In the genomic region with DNA sequence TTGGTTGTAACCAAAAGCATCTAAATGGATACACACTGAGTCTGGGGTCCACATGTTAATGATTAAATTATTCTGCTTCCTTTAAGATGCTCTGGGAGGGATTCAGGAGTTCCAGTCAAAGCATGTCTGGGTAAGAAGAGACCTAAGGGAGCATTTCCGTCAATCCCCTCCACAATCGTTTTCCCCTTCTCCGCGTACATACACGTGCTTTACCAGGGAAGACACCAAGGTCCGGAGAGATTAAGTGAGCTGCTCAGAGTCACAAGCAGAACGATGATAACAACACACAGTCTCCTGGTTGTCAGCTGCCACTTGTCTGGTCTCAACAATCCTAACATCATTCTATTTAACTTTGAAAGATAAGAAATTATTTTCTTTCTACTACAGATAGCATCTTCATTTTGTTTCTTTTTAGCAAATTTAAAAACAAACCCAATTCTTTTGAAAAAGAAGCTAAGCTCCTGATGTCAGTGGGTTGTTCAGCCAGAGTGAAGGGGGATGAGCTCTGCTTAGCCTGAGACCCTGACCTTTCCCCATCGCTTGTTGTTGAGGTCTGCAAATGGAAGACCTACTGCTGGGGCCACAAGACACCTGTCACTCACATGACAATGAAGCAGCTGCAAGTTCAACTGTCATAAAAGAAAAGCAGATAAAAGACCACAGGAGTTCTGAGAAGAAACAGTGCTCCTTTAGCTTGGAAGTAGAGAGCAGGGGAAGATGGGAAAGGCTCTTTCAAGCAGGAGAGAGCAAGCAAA, we compare ENCODE assay signal across 25 cellular contexts. TPM values are rescaled to one million over a fixed set of nuclear protein-coding genes. Genes with fewer than 3 reads are reported as not detected.
DNase-seq lines count a peak whose midpoint lies in the region; ATAC-seq and TF ChIP-seq lines count a peak whose summit lies in the region.
"Had no signal": no experiment of that assay in that cellular context is flagged by ENCODE, and none has a peak within 500 bp of the region (broad histone marks: within the 10 kb centered on the region; RNA-seq: fewer than 3 reads in every experiment).

No MANE protein-coding gene starts in this region.

- H3K4me1 Mint-ChIP-seq in activated T-cell treated with anti-CD3 and anti-CD28 coated beads, Interleukin-2, amount 50 U/mL, for 72 hours (ENCODE audit: low read depth): peaks cover 60% of the 10 kb centered on the region
- peaks cover 80 to 93% of the 10 kb centered on the region in 2 donors for H3K4me1 Mint-ChIP-seq in immature natural killer cell
- peaks cover 51% of the 10 kb centered on the region for H3K4me1 Mint-ChIP-seq in CD14-positive monocyte

- no peaks in the 10 kb centered on the region for H3K27me3 Mint-ChIP-seq in activated T-cell treated with anti-CD3 and anti-CD28 coated beads, Interleukin-2, amount 50 U/mL, for 72 hours (ENCODE audit: low read depth)
- H3K27me3 Mint-ChIP-seq in immature natural killer cell (ENCODE audit: low read depth in 3 of 3) (peaks cover 9 to 21% (median 10%) of the 10 kb centered on the region in 3 donors), CD14-positive monocyte (ENCODE audit: low read depth in 3 of 3) (peaks cover 0 to 5% (median 0%) of the 10 kb centered on the region in 3 donors)
- H3K27me3 Mint-ChIP-seq: activated CD4-positive, alpha-beta T cell treated with anti-CD3 and anti-CD28 coated beads, Interleukin-2, amount 10 ng/mL, durations not matched to agents 7 days and 5 days; T-helper 17 cell had no signal

- intact Hi-C loops in testis (cut with DNase I; ENCODE audit: low total_unique reads): no loop called here
- intact Hi-C loops in CD14-positive monocyte (cut with micrococcal nuclease): no loop called here

- H3K27ac Mint-ChIP-seq in activated T-cell treated with anti-CD3 and anti-CD28 coated beads, Interleukin-2, amount 50 U/mL, for 72 hours: peak overlapping the region; percentile 22
- peak overlapping the region; percentile 97 to 100 (median 98) for H3K27ac Mint-ChIP-seq in immature natural killer cell
- H3K27ac Mint-ChIP-seq in CD14-positive monocyte: peak overlapping the region in 1 of 7 donors; percentile 52
- H3K27ac Mint-ChIP-seq: activated CD4-positive, alpha-beta T cell treated with anti-CD3 and anti-CD28 coated beads, Interleukin-2, amount 10 ng/mL, durations not matched to agents 7 days and 5 days; T-helper 17 cell had no signal

- H3K4me1 ChIP-seq in testis: peaks cover 11% of the 10 kb centered on the region

- H3K9me3 Mint-ChIP-seq in activated T-cell treated with anti-CD3 and anti-CD28 coated beads, Interleukin-2, amount 50 U/mL, for 72 hours: no peaks in the 10 kb centered on the region
- H3K9me3 Mint-ChIP-seq in immature natural killer cell (no peaks in the 10 kb centered on the region), CD14-positive monocyte (no peaks in the 10 kb centered on the region)
- H3K9me3 Mint-ChIP-seq: activated CD4-positive, alpha-beta T cell treated with anti-CD3 and anti-CD28 coated beads, Interleukin-2, amount 10 ng/mL, durations not matched to agents 7 days and 5 days; activated T-cell treated with anti-CD3 and anti-CD28 coated beads, Interleukin-2, amount 50 U/mL, for 4 hours had no signal

- WGBS in testis, 2 donors: 75 to 84% methylated on average over 8 of the region's 8 CpGs

- ATAC-seq in activated T-cell treated with anti-CD3 and anti-CD28 coated beads, Interleukin-2, amount 50 U/mL, for 72 hours (replicated peaks in 1 of 2): no peak
- no peak for ATAC-seq in activated CD4-positive, CD25-positive, alpha-beta regulatory T cell treated with anti-CD3 and anti-CD28 coated beads, Interleukin-2, amount 50 U/mL, for 24 hours
- ATAC-seq: A549; activated T-cell treated with anti-CD3 and anti-CD28 coated beads, Interleukin-2, amount 50 U/mL, for 4 hours; left lung; stimulated activated naive CD8-positive, alpha-beta T cell treated with anti-CD3 and anti-CD28 coated beads, Interleukin-15, Interleukin-2, amounts not matched to agents 100 U/mL and 50 U/mL, for 24 hours; T-helper 17 cell had no signal

- no peaks in the 10 kb centered on the region for H3K27me3 ChIP-seq in testis
- H3K27me3 ChIP-seq: left lung had no signal

- DNase-seq in activated T-cell treated with anti-CD3 and anti-CD28 coated beads, Interleukin-2, amount 50 U/mL, for 72 hours: no peak
- DNase-seq in activated T-cell treated with anti-CD3 and anti-CD28 coated beads for 4 hours: no peak
- DNase-seq in SK-N-DZ (ENCODE audit: low spot score): peak; percentile 45
- DNase-seq in immature natural killer cell: no peak
- DNase-seq in testis: peak; percentile 43
- DNase-seq in T-helper 9 cell: no peak
- no peak for DNase-seq in CD14-positive monocyte (ENCODE audit: low spot score)
- DNase-seq: activated CD4-positive, alpha-beta T cell treated with anti-CD3 and anti-CD28 coated beads, Interleukin-2, amount 10 ng/mL, durations not matched to agents 7 days and 5 days; activated T-cell treated with anti-CD3 and anti-CD28 coated beads, Interleukin-2, amount 50 U/mL, for 4 hours; amygdala; Caco-2; KG1; left lung; NCI-H1436; NCI-H345; Right ventricle myocardium superior; stimulated activated CD4-positive, alpha-beta T cell treated with anti-CD3 and anti-CD28 coated beads, Interleukin-12 subunit alpha, Interleukin-12 subunit beta, amount 100 ng/mL, for 4 hours; stimulated activated naive CD8-positive, alpha-beta T cell treated with anti-CD3 and anti-CD28 coated beads, Interleukin-15, Interleukin-2, amounts not matched to agents 100 U/mL and 50 U/mL, for 24 hours; T-helper 17 cell had no signal

- no peak for TF ChIP-seq POLR2A in testis (IDR thresholded peaks at IDR 0.05)

- no peak overlapping the region for H3K4me3 ChIP-seq in testis
- H3K4me3 ChIP-seq: A549, left lung had no signal

- H3K9me3 ChIP-seq in testis: no peaks in the 10 kb centered on the region
- H3K9me3 ChIP-seq: A549, Caco-2, left lung had no signal

- no peak for TF ChIP-seq CTCF in testis (IDR thresholded peaks at IDR 0.05)
- no peak for TF ChIP-seq CTCF in CD14-positive monocyte (IDR thresholded peaks at IDR 0.05)

- no peak overlapping the region for H3K27ac ChIP-seq in testis
- H3K27ac ChIP-seq: A549, HL-60, left lung had no signal

- H3K4me3 Mint-ChIP-seq in activated T-cell treated with anti-CD3 and anti-CD28 coated beads, Interleukin-2, amount 50 U/mL, for 72 hours: peak overlapping the region in 1 of 2 donors; percentile 30
- peak overlapping the region; percentile 58 to 97 (median 75) for H3K4me3 Mint-ChIP-seq in immature natural killer cell
- H3K4me3 Mint-ChIP-seq in CD14-positive monocyte: no peak overlapping the region
- H3K4me3 Mint-ChIP-seq: activated CD4-positive, alpha-beta T cell treated with anti-CD3 and anti-CD28 coated beads, Interleukin-2, amount 10 ng/mL, durations not matched to agents 7 days and 5 days; activated T-cell treated with anti-CD3 and anti-CD28 coated beads, Interleukin-2, amount 50 U/mL, for 4 hours; T-helper 17 cell had no signal

- peaks cover 1 to 4% of the 10 kb centered on the region in 2 donors for H3K36me3 Mint-ChIP-seq in activated T-cell treated with anti-CD3 and anti-CD28 coated beads, Interleukin-2, amount 50 U/mL, for 72 hours (ENCODE audit: insufficient read depth in 2 of 2)
- peaks cover 3 to 11% (median 7%) of the 10 kb centered on the region in 3 donors for H3K36me3 Mint-ChIP-seq in immature natural killer cell
- peaks cover 21 to 30% of the 10 kb centered on the region in 2 donors for H3K36me3 Mint-ChIP-seq in CD14-positive monocyte

- no peaks in the 10 kb centered on the region for H3K36me3 ChIP-seq in testis (ENCODE audit: low read depth, missing control alignments)

RNA-seq across cellular contexts. Expression of gene PAFAH2, which starts 4.5 kb away (rescaled TPM):
- 10 to 100 TPM in 1 of 2 donors, 1 to 10 TPM in 1; 8.4 to 10.1 TPM for total RNA-seq in activated T-cell treated with anti-CD3 and anti-CD28 coated beads, Interleukin-2, amount 50 U/mL, for 72 hours
- polyA plus RNA-seq in SK-N-DZ (2014; cell fraction: cytosol; rRNA removed): 6.1 and 12.0 TPM in 2 replicates
- 2.2 and 6.3 TPM in 2 replicates for polyA plus RNA-seq in SK-N-DZ (2014; cell fraction: nucleus; rRNA removed)
- polyA plus RNA-seq in immature natural killer cell (10 to 100 TPM; 35.6 to 65.0 (median 37.9) TPM), testis (ENCODE audit: insufficient read depth, low read depth, low replicate concordance) (18.9 TPM), CD14-positive monocyte (1 to 10 TPM; 6.4 to 9.2 TPM)
- 10 to 100 TPM; 14.5 to 24.1 TPM for total RNA-seq in testis

RNA-seq across cellular contexts. Expression of gene EXTL1, which starts 28.2 kb away (rescaled TPM):
- not detected for total RNA-seq in activated T-cell treated with anti-CD3 and anti-CD28 coated beads, Interleukin-2, amount 50 U/mL, for 72 hours
- polyA plus RNA-seq in SK-N-DZ (2014; cell fraction: cytosol; rRNA removed): 0.33 TPM in 1 of 2 replicates, not detected in the other
- 0.05 and 0.34 TPM in 2 replicates for polyA plus RNA-seq in SK-N-DZ (2014; cell fraction: nucleus; rRNA removed)
- polyA plus RNA-seq in immature natural killer cell (not detected), testis (ENCODE audit: insufficient read depth, low read depth, low replicate concordance) (1.3 TPM), CD14-positive monocyte (not detected)
- total RNA-seq in testis: 1 to 10 TPM; 1.3 to 2.8 TPM
- total RNA-seq: activated CD4-positive, alpha-beta T cell treated with anti-CD3 and anti-CD28 coated beads, Interleukin-2, amount 10 ng/mL, durations not matched to agents 7 days and 5 days; activated T-cell treated with anti-CD3 and anti-CD28 coated beads, Interleukin-2, amount 50 U/mL, for 4 hours; pulmonary artery endothelial cell; T-helper 17 cell had no signal

RNA-seq across cellular contexts. Expression of gene SLC30A2, which starts 52.5 kb away (rescaled TPM):
- not detected for total RNA-seq in activated T-cell treated with anti-CD3 and anti-CD28 coated beads, Interleukin-2, amount 50 U/mL, for 72 hours
- polyA plus RNA-seq in SK-N-DZ (2014; cell fraction: cytosol; rRNA removed): not detected in 2 replicates
- not detected in 2 replicates for polyA plus RNA-seq in SK-N-DZ (2014; cell fraction: nucleus; rRNA removed)
- not detected for polyA plus RNA-seq in immature natural killer cell
- total RNA-seq in testis: under 1 TPM; 0.24 to 0.87 TPM
- polyA plus RNA-seq in testis (ENCODE audit: insufficient read depth, low read depth, low replicate concordance): 1.0 TPM
- polyA plus RNA-seq in CD14-positive monocyte: not detected
- total RNA-seq: activated CD4-positive, alpha-beta T cell treated with anti-CD3 and anti-CD28 coated beads, Interleukin-2, amount 10 ng/mL, durations not matched to agents 7 days and 5 days; activated T-cell treated with anti-CD3 and anti-CD28 coated beads, Interleukin-2, amount 50 U/mL, for 4 hours; cerebellum; fibroblast of villous mesenchyme; pulmonary artery endothelial cell; T-helper 17 cell had no signal
- polyA plus RNA-seq: A549 had no signal

Comparison
In these comparisons a context has a peak if more than half of its experiments do, and no peak if none do; other contexts are left out.
1. DNase-seq: peak in SK-N-DZ (single experiment) and testis (single experiment); none in activated T-cell treated with anti-CD3 and anti-CD28 coated beads, Interleukin-2, amount 50 U/mL, for 72 hours (0 of 2), activated T-cell treated with anti-CD3 and anti-CD28 coated beads for 4 hours (single experiment), immature natural killer cell (0 of 3), T-helper 9 cell (single experiment) and CD14-positive monocyte (single experiment).
2. H3K4me3 Mint-ChIP-seq: peak in immature natural killer cell (5 of 5); none in CD14-positive monocyte (0 of 2).